In genomic region chr12:84036912-84037311, GRCh38 we compare ENCODE assay signal across 36 cellular contexts.
"Had no signal": no experiment of that assay in that cellular context is flagged by ENCODE, and none has a peak within 500 bp of the region (broad histone marks: within the 10 kb centered on the region; RNA-seq: fewer than 3 reads in every experiment).

No MANE protein-coding gene starts in this region.

- H3K9me3 Mint-ChIP-seq: activated T-helper 17 cell treated with anti-CD3 and anti-CD28 coated beads, Interleukin-2, amount 50 U/mL, for 72 hours; central memory CD8-positive, alpha-beta T cell had no signal

- H3K36me3 Mint-ChIP-seq: activated CD4-positive, alpha-beta memory T cell treated with anti-CD3 and anti-CD28 coated beads for 36 hours; activated naive CD4-positive, alpha-beta T cell treated with anti-CD3 and anti-CD28 coated beads, Interleukin-2, amount 50 U/mL, for 72 hours; activated naive CD8-positive, alpha-beta T cell treated with anti-CD3 and anti-CD28 coated beads, Interleukin-2, amount 10 ng/mL, durations not matched to agents 7 days and 5 days; brain had no signal

- H3K4me3 Mint-ChIP-seq: activated B cell treated with CpG ODN at 0.5 μM for 24 hours; activated CD4-positive, alpha-beta memory T cell treated with anti-CD3 and anti-CD28 coated beads for 36 hours; activated CD4-positive, alpha-beta T cell treated with anti-CD3 and anti-CD28 coated beads, Interleukin-2, amount 10 ng/mL, durations not matched to agents 24 days and 14 days; activated CD8-positive, alpha-beta T cell treated with anti-CD3 and anti-CD28 coated beads for 36 hours; activated naive CD4-positive, alpha-beta T cell treated with anti-CD3 and anti-CD28 coated beads for 36 hours; activated naive CD8-positive, alpha-beta T cell treated with anti-CD3 and anti-CD28 coated beads, Interleukin-2, amount 10 ng/mL, durations not matched to agents 7 days and 5 days; activated naive CD8-positive, alpha-beta T cell treated with anti-CD3 and anti-CD28 coated beads, Interleukin-2, amount 50 U/mL, for 24 hours; activated T-cell treated with anti-CD3 and anti-CD28 coated beads, Interleukin-2, amount 50 U/mL, for 4 hours; activated T-cell treated with anti-CD3 and anti-CD28 coated beads, Interleukin-2, amount 50 U/mL, for 72 hours; activated T-helper 1 cell treated with anti-CD3 and anti-CD28 coated beads, Interleukin-12 subunit alpha, Interleukin-12 subunit beta, Interleukin-2, Interleukin-4 antibody, amounts not matched to agents 30 ng/mL and 10 ng/mL and 1 ng/mL, durations not matched to agents 14 hours and 24 hours and 36 hours; activated T-helper 17 cell treated with anti-CD3 and anti-CD28 coated beads, Interleukin-2, amount 50 U/mL, for 72 hours; brain; central memory CD8-positive, alpha-beta T cell; T-helper 1 cell treated with Interleukin-12 subunit alpha and Interleukin-12 subunit beta and Interleukin-4 antibody, amounts not matched to agents 30 μg/mL and 1 μg/mL, for 36 hours; T-helper 2 cell treated with Interferon-gamma antibody and Interleukin-4, amounts not matched to agents 5 μg/mL and 100 μg/mL, for 36 hours had no signal

- H3K36me3 ChIP-seq: ascending aorta, cardiac muscle cell had no signal

- H3K4me3 ChIP-seq: ascending aorta, cardiac muscle cell had no signal

- H3K4me1 ChIP-seq: ascending aorta had no signal

- H3K27ac ChIP-seq: ascending aorta, cardiac muscle cell, VCaP had no signal

- DNase-seq: activated B cell treated with CpG ODN at 0.5 μM for 24 hours; activated CD4-positive, alpha-beta memory T cell treated with anti-CD3 and anti-CD28 coated beads for 36 hours; activated CD4-positive, alpha-beta T cell treated with anti-CD3 and anti-CD28 coated beads for 4 hours; activated CD4-positive, alpha-beta T cell treated with anti-CD3 and anti-CD28 coated beads, Interleukin-2, amount 10 ng/mL, durations not matched to agents 24 days and 14 days; activated CD4-positive, alpha-beta T cell treated with anti-CD3 and anti-CD28 coated beads, Interleukin-2, amount 50 U/mL, for 1 hour; activated CD4-positive, alpha-beta T cell treated with anti-CD3 and anti-CD28 coated beads, Interleukin-2, amount 50 U/mL, for 4 hours; activated CD4-positive, CD25-positive, alpha-beta regulatory T cell treated with anti-CD3 and anti-CD28 coated beads, Interleukin-2, amount 50 U/mL, for 72 hours; activated CD8-positive, alpha-beta memory T cell treated with anti-CD3 and anti-CD28 coated beads, Interleukin-2, amount 50 U/mL, for 4 hours; activated CD8-positive, alpha-beta T cell treated with anti-CD3 and anti-CD28 coated beads for 36 hours; activated effector memory CD4-positive, alpha-beta T cell treated with anti-CD3 and anti-CD28 coated beads, Interleukin-2, amount 50 U/mL, for 16 hours; activated gamma-delta T cell treated with Interleukin-2 at 50 U/mL for 16 hours; activated naive CD4-positive, alpha-beta T cell; activated naive CD4-positive, alpha-beta T cell treated with anti-CD3 and anti-CD28 coated beads for 36 hours; activated naive CD4-positive, alpha-beta T cell treated with anti-CD3 and anti-CD28 coated beads, Interleukin-2, amount 50 U/mL, for 16 hours; activated naive CD8-positive, alpha-beta T cell treated with anti-CD3 and anti-CD28 coated beads, Interleukin-2, amount 10 ng/mL, durations not matched to agents 7 days and 5 days; activated naive CD8-positive, alpha-beta T cell treated with anti-CD3 and anti-CD28 coated beads, Interleukin-2, amount 50 U/mL, for 24 hours; activated T-cell treated with anti-CD3 and anti-CD28 coated beads for 4 hours; activated T-cell treated with anti-CD3 and anti-CD28 coated beads, Interleukin-2, amount 50 U/mL, for 1 hour; activated T-cell treated with anti-CD3 and anti-CD28 coated beads, Interleukin-2, amount 50 U/mL, for 4 hours; activated T-cell treated with anti-CD3 and anti-CD28 coated beads, Interleukin-2, amount 50 U/mL, for 72 hours; amygdala; anterior cingulate cortex; caudate nucleus; cerebellar nuclear complex; T-helper 2 cell; T-helper 9 cell had no signal

- H3K27me3 Mint-ChIP-seq: activated B cell treated with CpG ODN at 0.5 μM for 24 hours; activated CD4-positive, alpha-beta memory T cell treated with anti-CD3 and anti-CD28 coated beads for 36 hours; activated CD4-positive, alpha-beta T cell treated with anti-CD3 and anti-CD28 coated beads, Interleukin-2, amount 10 ng/mL, durations not matched to agents 24 days and 14 days; activated CD8-positive, alpha-beta T cell treated with anti-CD3 and anti-CD28 coated beads for 36 hours; activated naive CD8-positive, alpha-beta T cell treated with anti-CD3 and anti-CD28 coated beads, Interleukin-2, amount 10 ng/mL, durations not matched to agents 7 days and 5 days; activated naive CD8-positive, alpha-beta T cell treated with anti-CD3 and anti-CD28 coated beads, Interleukin-2, amount 50 U/mL, for 24 hours; activated T-helper 17 cell treated with anti-CD3 and anti-CD28 coated beads, Interleukin-2, amount 50 U/mL, for 72 hours; central memory CD8-positive, alpha-beta T cell had no signal

- H3K4me1 Mint-ChIP-seq: activated B cell treated with CpG ODN at 0.5 μM for 24 hours; activated CD4-positive, alpha-beta T cell treated with anti-CD3 and anti-CD28 coated beads, Interleukin-2, amount 10 ng/mL, durations not matched to agents 24 days and 14 days; activated naive CD8-positive, alpha-beta T cell treated with anti-CD3 and anti-CD28 coated beads, Interleukin-2, amount 10 ng/mL, durations not matched to agents 7 days and 5 days; activated naive CD8-positive, alpha-beta T cell treated with anti-CD3 and anti-CD28 coated beads, Interleukin-2, amount 50 U/mL, for 24 hours; activated T-helper 17 cell treated with anti-CD3 and anti-CD28 coated beads, Interleukin-2, amount 50 U/mL, for 72 hours; brain; central memory CD8-positive, alpha-beta T cell had no signal

- H3K27me3 ChIP-seq: ascending aorta, cardiac muscle cell had no signal

- H3K27ac Mint-ChIP-seq: activated B cell treated with CpG ODN at 0.5 μM for 24 hours; activated CD4-positive, alpha-beta memory T cell treated with anti-CD3 and anti-CD28 coated beads for 36 hours; activated CD4-positive, alpha-beta T cell treated with anti-CD3 and anti-CD28 coated beads, Interleukin-2, amount 10 ng/mL, durations not matched to agents 24 days and 14 days; activated CD8-positive, alpha-beta T cell treated with anti-CD3 and anti-CD28 coated beads for 36 hours; activated naive CD4-positive, alpha-beta T cell treated with anti-CD3 and anti-CD28 coated beads for 36 hours; activated naive CD4-positive, alpha-beta T cell treated with anti-CD3 and anti-CD28 coated beads, Interleukin-2, amount 50 U/mL, for 72 hours; activated naive CD8-positive, alpha-beta T cell treated with anti-CD3 and anti-CD28 coated beads, Interleukin-2, amount 10 ng/mL, durations not matched to agents 7 days and 5 days; activated naive CD8-positive, alpha-beta T cell treated with anti-CD3 and anti-CD28 coated beads, Interleukin-2, amount 50 U/mL, for 24 hours; activated T-cell treated with anti-CD3 and anti-CD28 coated beads, Interleukin-2, amount 50 U/mL, for 72 hours; activated T-helper 1 cell treated with anti-CD3 and anti-CD28 coated beads, Interleukin-12 subunit alpha, Interleukin-12 subunit beta, Interleukin-2, Interleukin-4 antibody, amounts not matched to agents 30 ng/mL and 10 ng/mL and 1 ng/mL, durations not matched to agents 14 hours and 24 hours and 36 hours; activated T-helper 17 cell treated with anti-CD3 and anti-CD28 coated beads, Interleukin-2, amount 50 U/mL, for 72 hours; brain; T-helper 1 cell treated with Interleukin-12 subunit alpha and Interleukin-12 subunit beta and Interleukin-4 antibody, amounts not matched to agents 30 μg/mL and 1 μg/mL, for 36 hours; T-helper 2 cell treated with Interferon-gamma antibody and Interleukin-4, amounts not matched to agents 5 μg/mL and 100 μg/mL, for 36 hours had no signal
